In genomic region chr3:115853083-115853482, GRCh38 we compare ENCODE assay signal across 30 cellular contexts.
"Had no signal": no experiment of that assay in that cellular context is flagged by ENCODE, and none has a peak within 500 bp of the region (broad histone marks: within the 10 kb centered on the region; RNA-seq: fewer than 3 reads in every experiment).

No MANE protein-coding gene starts in this region.

- H3K9me3 Mint-ChIP-seq: naive thymus-derived CD8-positive, alpha-beta T cell; neural progenitor cell; stimulated activated memory B cell treated with anti-CD40 and anti-IgM and Interleukin-4, amounts not matched to agents 10 μg/mL and 1 μg/mL and 100 μg/mL, for 72 hours; stimulated activated naive CD8-positive, alpha-beta T cell treated with anti-CD3 and anti-CD28 coated beads, Interleukin-15, amount 100 ng/mL, for 72 hours; type B pancreatic cell had no signal

- H3K27me3 Mint-ChIP-seq: progenitor cell of endocrine pancreas had no signal

- H2AFZ ChIP-seq: neural progenitor cell, parathyroid adenoma had no signal

- H3K27ac ChIP-seq: neural progenitor cell, ovary, parathyroid adenoma, psoas muscle, right lobe of liver, sigmoid colon, suprapubic skin, testis, tibial artery, transverse colon, upper lobe of right lung, uterus had no signal

- H3K9me3 ChIP-seq: ovary, psoas muscle, right lobe of liver, sigmoid colon, suprapubic skin, testis, tibial artery, transverse colon, upper lobe of right lung, uterus had no signal

- H3K4me3 Mint-ChIP-seq: naive thymus-derived CD8-positive, alpha-beta T cell; natural killer cell treated with Interleukin-12 subunit alpha and Interleukin-12 subunit beta and Interleukin-15 and Interleukin-18, amount 100 ng/mL, for 72 hours; neural progenitor cell; stimulated activated memory B cell treated with anti-CD40 and anti-IgM and Interleukin-4, amounts not matched to agents 10 μg/mL and 1 μg/mL and 100 μg/mL, for 72 hours; stimulated activated naive CD8-positive, alpha-beta T cell treated with anti-CD3 and anti-CD28 coated beads, Interleukin-15, amount 100 ng/mL, for 72 hours; type B pancreatic cell had no signal

- H3K27ac Mint-ChIP-seq: naive thymus-derived CD8-positive, alpha-beta T cell; natural killer cell treated with Interleukin-12 subunit alpha and Interleukin-12 subunit beta and Interleukin-15 and Interleukin-18, amount 100 ng/mL, for 72 hours; neural progenitor cell; progenitor cell of endocrine pancreas; stimulated activated memory B cell treated with anti-CD40 and anti-IgM and Interleukin-4, amounts not matched to agents 10 μg/mL and 1 μg/mL and 100 μg/mL, for 72 hours; stimulated activated naive CD8-positive, alpha-beta T cell treated with anti-CD3 and anti-CD28 coated beads, Interleukin-15, amount 100 ng/mL, for 72 hours; type B pancreatic cell had no signal

- H3K4me1 Mint-ChIP-seq: naive thymus-derived CD8-positive, alpha-beta T cell; stimulated activated memory B cell treated with anti-CD40 and anti-IgM and Interleukin-4, amounts not matched to agents 10 μg/mL and 1 μg/mL and 100 μg/mL, for 72 hours; stimulated activated naive CD8-positive, alpha-beta T cell treated with anti-CD3 and anti-CD28 coated beads, Interleukin-15, amount 100 ng/mL, for 72 hours had no signal

- H3K4me3 ChIP-seq: neural progenitor cell, ovary, psoas muscle, right lobe of liver, sigmoid colon, suprapubic skin, testis, tibial artery, transverse colon, upper lobe of right lung, uterus had no signal

- H3K36me3 Mint-ChIP-seq: naive thymus-derived CD8-positive, alpha-beta T cell; natural killer cell treated with Interleukin-12 subunit alpha and Interleukin-12 subunit beta and Interleukin-15 and Interleukin-18, amount 100 ng/mL, for 72 hours; stimulated activated memory B cell treated with anti-CD40 and anti-IgM and Interleukin-4, amounts not matched to agents 10 μg/mL and 1 μg/mL and 100 μg/mL, for 72 hours had no signal

- H3K4me2 ChIP-seq: neural progenitor cell had no signal

- H3K79me2 ChIP-seq: parathyroid adenoma had no signal

- H3K36me3 ChIP-seq: neural progenitor cell, ovary, right lobe of liver, suprapubic skin, tibial artery, transverse colon, upper lobe of right lung, uterus had no signal

- H3K27me3 ChIP-seq: neural progenitor cell, ovary, right lobe of liver, sigmoid colon, suprapubic skin, testis, transverse colon, upper lobe of right lung, uterus had no signal

- H3K4me1 ChIP-seq: parathyroid adenoma, psoas muscle, right lobe of liver, suprapubic skin, testis, tibial artery, upper lobe of right lung, uterus had no signal

- H3K9ac ChIP-seq: neural progenitor cell, parathyroid adenoma had no signal

- DNase-seq: naive thymus-derived CD8-positive, alpha-beta T cell; occipital lobe; ovary; posterior cingulate gyrus; psoas muscle; right cardiac atrium; right lobe of liver; sigmoid colon; small intestine; stimulated activated CD4-positive, alpha-beta T cell treated with anti-CD3 and anti-CD28 coated beads, Interleukin-15, amount 100 ng/mL, for 24 hours; stimulated activated CD4-positive, alpha-beta T cell treated with anti-CD3 and anti-CD28 coated beads, Interleukin-2, amount 100 ng/mL, for 24 hours; stimulated activated CD4-positive, alpha-beta T cell treated with anti-CD3 and anti-CD28 coated beads, Interleukin-2, amount 100 ng/mL, for 48 hours; stimulated activated CD4-positive, alpha-beta T cell treated with anti-CD3 and anti-CD28 coated beads, Interleukin-4, amount 100 ng/mL, for 24 hours; stimulated activated CD8-positive, alpha-beta memory T cell treated with anti-CD3 and anti-CD28 coated beads, Interleukin-4, amount 100 ng/mL, for 48 hours; stimulated activated naive CD4-positive, alpha-beta T cell; stimulated activated naive CD8-positive, alpha-beta T cell treated with anti-CD3 and anti-CD28 coated beads, Interleukin-15, amount 100 ng/mL, for 72 hours; stimulated activated naive CD8-positive, alpha-beta T cell treated with anti-CD3 and anti-CD28 coated beads, Interleukin-15, Interleukin-2, amounts not matched to agents 100 U/mL and 50 U/mL, for 24 hours; substantia nigra; testis; tibial artery; transverse colon; upper lobe of right lung; uterus had no signal

- ATAC-seq: naive thymus-derived CD8-positive, alpha-beta T cell; natural killer cell treated with Interleukin-12 subunit alpha and Interleukin-12 subunit beta and Interleukin-15 and Interleukin-18, amount 100 ng/mL, for 72 hours; psoas muscle; right cardiac atrium; right lobe of liver; stimulated activated memory B cell treated with anti-CD40 and anti-IgM and Interleukin-4, amounts not matched to agents 10 μg/mL and 1 μg/mL and 100 μg/mL, for 72 hours; stimulated activated naive CD8-positive, alpha-beta T cell treated with anti-CD3 and anti-CD28 coated beads, Interleukin-15, amount 100 ng/mL, for 72 hours; stimulated activated naive CD8-positive, alpha-beta T cell treated with anti-CD3 and anti-CD28 coated beads, Interleukin-15, Interleukin-2, amounts not matched to agents 100 U/mL and 50 U/mL, for 24 hours; upper lobe of right lung had no signal
